Comparison of ENCODE assay signal across 8 cellular contexts in genomic region chr1:51236548-51237312, GRCh38. TPM values are rescaled to one million over a fixed set of nuclear protein-coding genes. Genes with fewer than 3 reads are reported as not detected.
A peak's percentile ranks its signal among the peaks of the same experiment; 100 is the strongest.
DNase-seq lines count a peak whose midpoint lies in the region; TF ChIP-seq lines count a peak whose summit lies in the region.

No MANE protein-coding gene starts in this region.

- H3K9ac ChIP-seq in ES-I3 (ENCODE audit: low read depth, low read length), result peak overlapping the region; percentile 100

- H3K4me1 ChIP-seq in ES-I3 (ENCODE audit: insufficient read depth, low read length), result peaks cover 28% of the 10 kb centered on the region

- H3K36me3 Mint-ChIP-seq in activated CD4-positive, alpha-beta T cell treated with anti-CD3 and anti-CD28 coated beads, Interleukin-2, amount 10 ng/mL, durations not matched to agents 7 days and 5 days (ENCODE audit: low read depth), result peaks cover 1% of the 10 kb centered on the region
- H3K36me3 Mint-ChIP-seq in type B pancreatic cell, result no peaks in the 10 kb centered on the region

- TF ChIP-seq CTCF in HFF-Myc (IDR thresholded peaks at IDR 0.05; ENCODE audit: low read depth, low read length, missing control alignments), result no peak
- TF ChIP-seq CTCF in type B pancreatic cell (conservative IDR thresholded peaks at IDR 0.05), result no peak

- POLR2A ChIA-PET in activated CD4-positive, alpha-beta T cell treated with anti-CD3 and anti-CD28 coated beads, Interleukin-2, amount 10 ng/mL, durations not matched to agents 7 days and 5 days (lab: Charles Lee), result no interaction called here

- no peak overlapping the region for H3K4me3 Mint-ChIP-seq in activated CD4-positive, alpha-beta T cell treated with anti-CD3 and anti-CD28 coated beads, Interleukin-2, amount 10 ng/mL, durations not matched to agents 7 days and 5 days
- H3K4me3 Mint-ChIP-seq in type B pancreatic cell, result no peak overlapping the region

- H3K4me1 Mint-ChIP-seq in activated CD4-positive, alpha-beta T cell treated with anti-CD3 and anti-CD28 coated beads, Interleukin-2, amount 10 ng/mL, durations not matched to agents 7 days and 5 days, result peaks cover 41% of the 10 kb centered on the region
- peaks cover 35% of the 10 kb centered on the region for H3K4me1 Mint-ChIP-seq in type B pancreatic cell (ENCODE audit: unreplicated experiment)

- H3K9me3 Mint-ChIP-seq in activated CD4-positive, alpha-beta T cell treated with anti-CD3 and anti-CD28 coated beads, Interleukin-2, amount 10 ng/mL, durations not matched to agents 7 days and 5 days, result no peaks in the 10 kb centered on the region
- no peaks in the 10 kb centered on the region for H3K9me3 Mint-ChIP-seq in type B pancreatic cell

- DNase-seq in HFF-Myc (ENCODE audit: extremely low read depth, low read depth), result no peak
- peak; percentile 66 for DNase-seq in NCI-H1105 (lab: John Stamatoyannopoulos, UW)
- DNase-seq in activated CD4-positive, alpha-beta T cell treated with anti-CD3 and anti-CD28 coated beads, Interleukin-2, amount 10 ng/mL, durations not matched to agents 7 days and 5 days, result peak; percentile 57
- DNase-seq in effector CD8-positive, alpha-beta T cell (lab: John Stamatoyannopoulos, UW), result peak; percentile 22
- DNase-seq in lung microvascular endothelial cell (ENCODE audit: low read depth in 2 of 2), result peak; percentile 72 to 92
- peak; percentile 10 to 20 for DNase-seq in stimulated activated CD8-positive, alpha-beta memory T cell treated with anti-CD3 and anti-CD28 coated beads, Interleukin-2, amount 100 ng/mL, for 1 hour (ENCODE audit: low read depth in 2 of 2)
- no peak for DNase-seq in type B pancreatic cell (ENCODE audit: extremely low spot score, unreplicated experiment)

- H3K27me3 Mint-ChIP-seq in activated CD4-positive, alpha-beta T cell treated with anti-CD3 and anti-CD28 coated beads, Interleukin-2, amount 10 ng/mL, durations not matched to agents 7 days and 5 days, result no peaks in the 10 kb centered on the region
- no peaks in the 10 kb centered on the region for H3K27me3 Mint-ChIP-seq in type B pancreatic cell

- peak overlapping the region; percentile 77 for H3K4me3 ChIP-seq in HFF-Myc (replicated peaks; ENCODE audit: low read depth, low read length)

- H3K36me3 ChIP-seq in ES-I3 (ENCODE audit: insufficient read depth, low read length), result no peaks in the 10 kb centered on the region

- no peak overlapping the region for H3K27ac Mint-ChIP-seq in activated CD4-positive, alpha-beta T cell treated with anti-CD3 and anti-CD28 coated beads, Interleukin-2, amount 10 ng/mL, durations not matched to agents 7 days and 5 days
- H3K27ac Mint-ChIP-seq in type B pancreatic cell, result no peak overlapping the region

- H3K9me3 ChIP-seq in ES-I3 (ENCODE audit: control insufficient read depth, insufficient read depth, low read length), result no peaks in the 10 kb centered on the region

- CTCF ChIA-PET in activated CD4-positive, alpha-beta T cell treated with anti-CD3 and anti-CD28 coated beads, Interleukin-2, amount 10 ng/mL, durations not matched to agents 7 days and 5 days (lab: Charles Lee), result interaction anchor here (0.5 to 1.4 kb wide), 3 partner anchors 25 to 992 kb away, joined by 3 to 5 read pairs (median 3); no protein-coding TSS in a partner anchor

RNA-seq across cellular contexts. Expression of gene RNF11, which starts 0.7 kb away (rescaled TPM):
- total RNA-seq in activated CD4-positive, alpha-beta T cell treated with anti-CD3 and anti-CD28 coated beads, Interleukin-2, amount 10 ng/mL, durations not matched to agents 7 days and 5 days, result 10 to 100 TPM; 23.4 to 25.9 TPM
- 83.5 and 134 TPM in 2 replicates for total RNA-seq in lung microvascular endothelial cell
- 61.8 and 110 TPM in 2 replicates for total RNA-seq in type B pancreatic cell (ENCODE audit: low replicate concordance)

Comparison
In these comparisons a context has a peak if more than half of its experiments do, and no peak if none do; other contexts are left out.
1. DNase-seq: peak in NCI-H1105 (single experiment), activated CD4-positive, alpha-beta T cell treated with anti-CD3 and anti-CD28 coated beads, Interleukin-2, amount 10 ng/mL, durations not matched to agents 7 days and 5 days (single experiment), effector CD8-positive, alpha-beta T cell (single experiment), lung microvascular endothelial cell (2 of 2) and stimulated activated CD8-positive, alpha-beta memory T cell treated with anti-CD3 and anti-CD28 coated beads, Interleukin-2, amount 100 ng/mL, for 1 hour (2 of 2); none in HFF-Myc (single experiment) and type B pancreatic cell (single experiment).